In the genomic region with DNA sequence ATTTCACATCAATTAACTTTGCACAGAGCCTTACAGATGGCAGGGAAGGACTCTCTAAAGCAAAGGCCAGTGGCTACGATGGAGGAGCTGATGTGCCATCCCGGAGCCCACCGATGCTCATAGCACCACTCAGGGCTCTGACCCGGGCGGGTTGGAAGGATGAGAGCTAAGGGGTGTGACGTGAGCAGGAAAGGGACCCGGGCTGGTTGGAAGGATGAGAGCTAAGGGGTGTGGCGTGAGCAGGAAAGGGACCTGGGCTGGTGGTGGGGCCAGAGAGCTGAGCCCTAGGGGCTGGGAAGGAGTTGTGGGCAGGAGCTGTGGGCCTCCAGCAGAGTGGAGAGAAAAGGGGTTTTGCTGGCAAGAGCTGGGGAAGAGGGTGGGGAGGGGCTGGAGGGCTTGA, we compare ENCODE assay signal across 24 cellular contexts. TPM values are rescaled to one million over a fixed set of nuclear protein-coding genes. Genes with fewer than 3 reads are reported as not detected.
DNase-seq lines count a peak whose midpoint lies in the region; ATAC-seq, FAIRE-seq and TF ChIP-seq lines count a peak whose summit lies in the region.
"Had no signal": no experiment of that assay in that cellular context is flagged by ENCODE, and none has a peak within 500 bp of the region (broad histone marks: within the 10 kb centered on the region; RNA-seq: fewer than 3 reads in every experiment).

No MANE protein-coding gene starts in this region.

- peak overlapping the region; percentile 8 for H3K27ac Mint-ChIP-seq in activated naive CD4-positive, alpha-beta T cell treated with anti-CD3 and anti-CD28 coated beads, Interleukin-2, amount 50 U/mL, for 24 hours
- no peak overlapping the region for H3K27ac Mint-ChIP-seq in T-helper 17 cell
- H3K27ac Mint-ChIP-seq in stimulated activated effector memory CD8-positive, alpha-beta T cell treated with anti-CD3 and anti-CD28 coated beads, Interleukin-12 subunit alpha, Interleukin-12 subunit beta, amount 100 ng/mL, for 72 hours, result peak overlapping the region; percentile 90
- H3K27ac Mint-ChIP-seq: H9 had no signal

- POLR2A ChIA-PET in HEK293T (lab: Yijun Ruan, JAX), result no interaction called here

- H3K4me3 Mint-ChIP-seq in activated naive CD4-positive, alpha-beta T cell treated with anti-CD3 and anti-CD28 coated beads, Interleukin-2, amount 50 U/mL, for 24 hours, result no peak overlapping the region
- peak overlapping the region; percentile 58 for H3K4me3 Mint-ChIP-seq in T-helper 17 cell
- H3K4me3 Mint-ChIP-seq in stimulated activated effector memory CD8-positive, alpha-beta T cell treated with anti-CD3 and anti-CD28 coated beads, Interleukin-12 subunit alpha, Interleukin-12 subunit beta, amount 100 ng/mL, for 72 hours, result no peak overlapping the region
- H3K4me3 Mint-ChIP-seq: H9 had no signal

- peaks cover 39% of the 10 kb centered on the region for H3K4me1 Mint-ChIP-seq in activated naive CD4-positive, alpha-beta T cell treated with anti-CD3 and anti-CD28 coated beads, Interleukin-2, amount 50 U/mL, for 24 hours
- peaks cover 29% of the 10 kb centered on the region for H3K4me1 Mint-ChIP-seq in T-helper 17 cell
- peaks cover 41% of the 10 kb centered on the region for H3K4me1 Mint-ChIP-seq in stimulated activated effector memory CD8-positive, alpha-beta T cell treated with anti-CD3 and anti-CD28 coated beads, Interleukin-12 subunit alpha, Interleukin-12 subunit beta, amount 100 ng/mL, for 72 hours

- H3K27ac ChIP-seq in kidney (ENCODE audit: low read depth in 2 of 2, low read length in 2 of 2), result no peak overlapping the region
- H3K27ac ChIP-seq: SJSA1 had no signal

- no peak overlapping the region for H3K4me3 ChIP-seq in kidney (ENCODE audit: low read length in 2 of 2)
- H3K4me3 ChIP-seq: lung, SJSA1 had no signal

- intact Hi-C loops in kidney (cut with DNase I), result no loop called here

- no peaks in the 10 kb centered on the region for H3K27me3 Mint-ChIP-seq in activated naive CD4-positive, alpha-beta T cell treated with anti-CD3 and anti-CD28 coated beads, Interleukin-2, amount 50 U/mL, for 24 hours
- H3K27me3 Mint-ChIP-seq in T-helper 17 cell, result no peaks in the 10 kb centered on the region

- no peak for TF ChIP-seq CTCF in kidney (IDR thresholded peaks at IDR 0.05; ENCODE audit: borderline replicate concordance, extremely low read depth, insufficient read depth)

- no peak for ATAC-seq in T-helper 17 cell
- ATAC-seq in stimulated activated effector memory CD8-positive, alpha-beta T cell treated with anti-CD3 and anti-CD28 coated beads, Interleukin-12 subunit alpha, Interleukin-12 subunit beta, amount 100 ng/mL, for 72 hours, result no peak
- ATAC-seq: Panc1 had no signal

- H3K36me3 ChIP-seq in kidney (ENCODE audit: control insufficient read depth in 1 of 2, insufficient read depth in 2 of 2, low read length in 2 of 2), result no peaks in the 10 kb centered on the region
- H3K36me3 ChIP-seq: SJSA1 had no signal

- FAIRE-seq in kidney (lab: Jason Lieb, UNC) (no peak), GM12892 (lab: Jason Lieb, UNC) (no peak)
- FAIRE-seq: D721Med, GM12891, keratinocyte, small intestine had no signal

- H3K9me3 ChIP-seq in T-helper 17 cell (ENCODE audit: control insufficient read depth, low read length, poor library complexity, severe bottlenecking), result no peaks in the 10 kb centered on the region
- H3K9me3 ChIP-seq in kidney (ENCODE audit: control insufficient read depth in 1 of 2, low read length in 2 of 2), result no peaks in the 10 kb centered on the region
- H3K9me3 ChIP-seq: SJSA1 had no signal

- no peak for TF ChIP-seq POLR2A in GM12892 (IDR thresholded peaks at IDR 0.05; ENCODE audit: low read depth, low read length)

- H3K36me3 Mint-ChIP-seq in activated naive CD4-positive, alpha-beta T cell treated with anti-CD3 and anti-CD28 coated beads, Interleukin-2, amount 50 U/mL, for 24 hours, result no peaks in the 10 kb centered on the region
- H3K36me3 Mint-ChIP-seq in T-helper 17 cell (ENCODE audit: low read depth), result no peaks in the 10 kb centered on the region
- H3K36me3 Mint-ChIP-seq in stimulated activated effector memory CD8-positive, alpha-beta T cell treated with anti-CD3 and anti-CD28 coated beads, Interleukin-12 subunit alpha, Interleukin-12 subunit beta, amount 100 ng/mL, for 72 hours, result peaks cover 6% of the 10 kb centered on the region

- H3K4me1 ChIP-seq in kidney (ENCODE audit: control insufficient read depth in 1 of 2, insufficient read depth in 1 of 2, low read depth in 1 of 2, low read length in 2 of 2), result peaks cover 1 to 3% of the 10 kb centered on the region in 2 donors

- DNase-seq in activated naive CD4-positive, alpha-beta T cell treated with Interleukin-2 at 50 U/mL for 16 hours, result no peak
- DNase-seq in T-helper 17 cell (no peak), kidney (peak; percentile 70), GM12892 (ENCODE audit: insufficient read length) (no peak), HEK293T (ENCODE audit: extremely low spot score) (no peak), foreskin melanocyte (no peak)
- DNase-seq in stimulated activated effector memory CD8-positive, alpha-beta T cell treated with anti-CD3 and anti-CD28 coated beads, Interleukin-12 subunit alpha, Interleukin-12 subunit beta, amount 100 ng/mL, for 72 hours (ENCODE audit: low spot score in 2 of 2), result no peak
- DNase-seq: activated CD4-positive, alpha-beta T cell treated with anti-CD3 and anti-CD28 coated beads, Interleukin-2, amount 50 U/mL, for 4 hours; activated effector memory CD4-positive, alpha-beta T cell treated with Interleukin-2 at 50 U/mL for 16 hours; amygdala; H9; NCI-H1092; NCI-H187; NCI-H526; occipital lobe; small intestine; stimulated activated CD4-positive, alpha-beta T cell treated with anti-CD3 and anti-CD28 coated beads, Interleukin-1b, Interleukin-23, amount 100 ng/mL, for 48 hours had no signal

- H3K9ac ChIP-seq in kidney (ENCODE audit: low read length in 2 of 2), result no peak overlapping the region

- CTCF ChIA-PET in HEK293T (lab: Yijun Ruan, JAX), result interaction anchor here (1.2 kb wide), 1 partner anchor 72 kb away, joined by 3 read pairs; no protein-coding TSS in a partner anchor

- H3K9me3 Mint-ChIP-seq in activated naive CD4-positive, alpha-beta T cell treated with anti-CD3 and anti-CD28 coated beads, Interleukin-2, amount 50 U/mL, for 24 hours, result no peaks in the 10 kb centered on the region
- no peaks in the 10 kb centered on the region for H3K9me3 Mint-ChIP-seq in stimulated activated effector memory CD8-positive, alpha-beta T cell treated with anti-CD3 and anti-CD28 coated beads, Interleukin-12 subunit alpha, Interleukin-12 subunit beta, amount 100 ng/mL, for 72 hours
- H3K9me3 Mint-ChIP-seq: H9 had no signal

TF ChIP-seq in HEK293T, 16 proteins besides CTCF, POLR2A, EP300 and RAD21:
- TF ChIP-seq BHLHE40 (IDR thresholded peaks at IDR 0.05; ENCODE audit: borderline replicate concordance), result no peak
- no peak for TF ChIP-seq HDGF (IDR thresholded peaks at IDR 0.05; ENCODE audit: borderline replicate concordance)
- TF ChIP-seq ELF4 (IDR thresholded peaks at IDR 0.05), result no peak
- TF ChIP-seq PKNOX1 (IDR thresholded peaks at IDR 0.05), result no peak
- TF ChIP-seq ARNT (IDR thresholded peaks at IDR 0.05), result no peak
- TF ChIP-seq FOXK2 (IDR thresholded peaks at IDR 0.05), result no peak
- TF ChIP-seq CTBP1 (IDR thresholded peaks at IDR 0.05; ENCODE audit: borderline replicate concordance), result no peak
TF ChIP-seq in HEK293T: peak in this region for 0.

RNA-seq across cellular contexts. Expression of gene FBRSL1, which starts 3.8 kb away (rescaled TPM):
- 10 to 100 TPM; 79.3 to 86.3 TPM for total RNA-seq in T-helper 17 cell
- total RNA-seq in kidney, result 44.7 TPM
- polyA plus RNA-seq in kidney (ENCODE audit: insufficient read depth, low read depth, low replicate concordance), result 23.8 TPM
- polyA plus RNA-seq in GM12892 (2012; ENCODE audit: missing spikeins), result 3.1 TPM
